In genomic region chr2:38527338-38528007, GRCh38 we compare ENCODE assay signal across 8 cellular contexts.
A peak's percentile ranks its signal among the peaks of the same experiment; 100 is the strongest.
DNase-seq lines count a peak whose midpoint lies in the region; ATAC-seq and TF ChIP-seq lines count a peak whose summit lies in the region.

No MANE protein-coding gene starts in this region.

- H3K4me3 ChIP-seq in GM23338 (peak overlapping the region; percentile 39), SK-N-MC (peak overlapping the region; percentile 77), fibroblast of the aortic adventitia (ENCODE audit: low read depth, low read length) (peak overlapping the region; percentile 66), skeletal muscle satellite cell (ENCODE audit: low read length) (peak overlapping the region; percentile 71)

- no peaks in the 10 kb centered on the region for H3K9me2 ChIP-seq in GM23338 (ENCODE audit: insufficient read depth)

- no peaks in the 10 kb centered on the region for H3K36me3 ChIP-seq in GM23338 (ENCODE audit: insufficient read depth)
- H3K36me3 ChIP-seq in SK-N-MC (ENCODE audit: insufficient read depth, low read length): no peaks in the 10 kb centered on the region
- H3K36me3 ChIP-seq in skeletal muscle satellite cell (ENCODE audit: insufficient read depth, low read length): no peaks in the 10 kb centered on the region

- H3K79me2 ChIP-seq in GM23338 (replicated peaks; ENCODE audit: insufficient read depth): no peaks in the 10 kb centered on the region

- H3K9me3 Mint-ChIP-seq in GM23338: no peaks in the 10 kb centered on the region

- H3K4me1 Mint-ChIP-seq in GM23338: peaks cover 22% of the 10 kb centered on the region

- no peaks in the 10 kb centered on the region for H4K20me1 ChIP-seq in GM23338 (replicated peaks; ENCODE audit: insufficient read depth)

- no peaks in the 10 kb centered on the region for H3K27me3 ChIP-seq in GM23338 (ENCODE audit: insufficient read depth)
- peaks cover 23% of the 10 kb centered on the region for H3K27me3 ChIP-seq in skeletal muscle satellite cell (ENCODE audit: control insufficient read depth, insufficient read depth, low read length)

- no peak overlapping the region for H3K27ac ChIP-seq in GM23338 (ENCODE audit: low read depth)
- no peak overlapping the region for H3K27ac ChIP-seq in SK-N-MC

- ATAC-seq in GM23338 (no peak), GM19023 (IDR thresholded peaks at IDR 0.05; ENCODE audit: unreplicated experiment) (no peak)

- H3K27ac Mint-ChIP-seq in GM23338: no peak overlapping the region

- H3K4me1 ChIP-seq in GM23338 (ENCODE audit: insufficient read depth) (peaks cover 12% of the 10 kb centered on the region), skeletal muscle satellite cell (ENCODE audit: control insufficient read depth, insufficient read depth, low read length) (peaks cover 4% of the 10 kb centered on the region)

- H3K36me3 Mint-ChIP-seq in GM23338 (ENCODE audit: low read depth): no peaks in the 10 kb centered on the region

- peak overlapping the region; percentile 62 for H3K4me3 Mint-ChIP-seq in GM23338

- H3K4me2 ChIP-seq in GM23338: peak overlapping the region; percentile 66
- peak overlapping the region; percentile 89 for H3K4me2 ChIP-seq in skeletal muscle satellite cell (ENCODE audit: low read length)

- no peaks in the 10 kb centered on the region for H3K9me3 ChIP-seq in SK-N-MC (ENCODE audit: low read depth, low read length)
- H3K9me3 ChIP-seq in skeletal muscle satellite cell (replicated peaks; ENCODE audit: low read length): no peaks in the 10 kb centered on the region

- H3F3A ChIP-seq in GM23338 (replicated peaks; ENCODE audit: low read depth): no peaks in the 10 kb centered on the region

- TF ChIP-seq CTCF in GM23338 (conservative IDR thresholded peaks at IDR 0.05; ENCODE audit: low read depth in 2 of 2) (no peak), fibroblast of the aortic adventitia (IDR thresholded peaks at IDR 0.05; ENCODE audit: insufficient read depth, low read length) (no peak)

- no peak for DNase-seq in GM23338 (ENCODE audit: low spot score)
- DNase-seq in SK-N-MC (ENCODE audit: low read depth, low spot score): no peak
- no peak for DNase-seq in fibroblast of the aortic adventitia (ENCODE audit: low read depth)
- DNase-seq in GM19240 (ENCODE audit: insufficient read length, low spot score): no peak
- DNase-seq in NCI-H1105 treated with DMSO at 0.1 percent for 48 hours (lab: John Stamatoyannopoulos, UW): no peak
- DNase-seq in NCI-H2227 (lab: John Stamatoyannopoulos, UW; ENCODE audit: unreplicated experiment): no peak

- H3K27me3 Mint-ChIP-seq in GM23338 (ENCODE audit: insufficient read depth, low read depth, poor library complexity): peaks cover 6% of the 10 kb centered on the region

- H2AFZ ChIP-seq in GM23338: peak overlapping the region; percentile 45; the same call in 1 of the 2 replicates

- H3K9ac ChIP-seq in SK-N-MC (ENCODE audit: insufficient read length) (peak overlapping the region; percentile 58), skeletal muscle satellite cell (ENCODE audit: low read depth, low read length) (peak overlapping the region; percentile 63)

TF ChIP-seq in GM23338, 12 proteins besides CTCF, POLR2A, EP300 and RAD21 (continues in another document):
- TF ChIP-seq REST (IDR thresholded peaks at IDR 0.05; ENCODE audit: unreplicated experiment) (no peak), POLR2AphosphoS5 (IDR thresholded peaks at IDR 0.05; ENCODE audit: low read depth) (no peak), NANOG (IDR thresholded peaks at IDR 0.05; ENCODE audit: borderline replicate concordance) (no peak), JUNB (IDR thresholded peaks at IDR 0.05; ENCODE audit: unreplicated experiment) (no peak), ZNF462 (CRISPR knock-in tag; IDR thresholded peaks at IDR 0.05) (no peak), EZH2phosphoT487 (IDR thresholded peaks at IDR 0.05; ENCODE audit: unreplicated experiment) (no peak), EZH2 (IDR thresholded peaks at IDR 0.05; ENCODE audit: low read depth, unreplicated experiment) (no peak), ZNF114 (CRISPR knock-in tag; IDR thresholded peaks at IDR 0.05) (no peak), STAT1 (IDR thresholded peaks at IDR 0.05; ENCODE audit: unreplicated experiment) (no peak), ZNF331 (CRISPR knock-in tag; IDR thresholded peaks at IDR 0.05; ENCODE audit: low read depth) (no peak)
